8 cellular contexts compared by ENCODE assay signal in genomic region chr3:63911395-63911900, GRCh38. TPM values are rescaled to one million over a fixed set of nuclear protein-coding genes. Genes with fewer than 3 reads are reported as not detected.
A peak's percentile ranks its signal among the peaks of the same experiment; 100 is the strongest.
DNase-seq lines count a peak whose midpoint lies in the region; ATAC-seq and TF ChIP-seq lines count a peak whose summit lies in the region.

No MANE protein-coding gene starts in this region.

- ATAC-seq in GM19351 (IDR thresholded peaks at IDR 0.05; ENCODE audit: unreplicated experiment): peak; percentile 8
- ATAC-seq in PC-3: peak; percentile 21; the same call in 1 of the 2 replicates
- no peak for ATAC-seq in GM21390 (IDR thresholded peaks at IDR 0.05; ENCODE audit: unreplicated experiment)
- ATAC-seq in GM19452 (IDR thresholded peaks at IDR 0.05; ENCODE audit: unreplicated experiment): no peak

- H3K4me3 ChIP-seq in AG09309 (ENCODE audit: control insufficient read depth, low read depth, low read length) (peak overlapping the region; percentile 79), PC-3 (ENCODE audit: low read length) (peak overlapping the region; percentile 71), parathyroid adenoma (ENCODE audit: low read depth, low read length) (peak overlapping the region; percentile 61)

- POLR2A ChIA-PET in PC-3 (lab: Charles Lee; ENCODE audit: unreplicated experiment): interaction anchor here (0.6 to 0.7 kb wide), 2 partner anchors 39 to 919 kb away, joined by 3 read pairs; no protein-coding TSS in a partner anchor

- H3K4me2 ChIP-seq in PC-3 (ENCODE audit: low read length) (peak overlapping the region; percentile 88), parathyroid adenoma (ENCODE audit: low read length) (peak overlapping the region; percentile 88)

- BruUV-seq in PC-3 (replicated peaks; lab: Mats Ljungman, UMichigan): TSS peak; percentile 85

- H3K9me2 ChIP-seq in PC-3 (replicated peaks; ENCODE audit: low read length): no peaks in the 10 kb centered on the region

- H3K9me3 ChIP-seq in PC-3 (ENCODE audit: low read length) (no peaks in the 10 kb centered on the region), parathyroid adenoma (ENCODE audit: control insufficient read depth, low read length) (no peaks in the 10 kb centered on the region)

- no peak for DNase-seq in AG09309 (ENCODE audit: low read depth)
- DNase-seq in PC-3: no peak
- DNase-seq in epithelial cell of prostate (ENCODE audit: low read depth, low spot score): no peak
- no peak for DNase-seq in glomerular visceral epithelial cell (ENCODE audit: extremely low spot score)

- H2AFZ ChIP-seq in PC-3 (ENCODE audit: low read length) (peak overlapping the region; percentile 38; the same call in 1 of the 2 replicates), parathyroid adenoma (peak overlapping the region; percentile 73)

- H3K79me2 ChIP-seq in PC-3 (ENCODE audit: low read length) (peaks cover 46% of the 10 kb centered on the region), parathyroid adenoma (peaks cover 3% of the 10 kb centered on the region)

- intact Hi-C loops in PC-3 (cut with micrococcal nuclease): loop anchor here (5.0 to 10.0 kb wide), 3 partner anchors 49 to 89 kb away; partner anchors contain the start of genes ATXN7 and THOC7

- H3K9ac ChIP-seq in PC-3 (ENCODE audit: low read length) (peak overlapping the region; percentile 85), parathyroid adenoma (no peak overlapping the region)

- CTCF ChIA-PET in PC-3 (lab: Charles Lee): no interaction called here

- no peaks in the 10 kb centered on the region for H3K27me3 ChIP-seq in PC-3 (ENCODE audit: low read length)
- H3K27me3 ChIP-seq in parathyroid adenoma (ENCODE audit: control insufficient read depth, insufficient read depth, low read length): no peaks in the 10 kb centered on the region

- peaks cover 4% of the 10 kb centered on the region; the same call in 1 of the 2 replicates for H4K20me1 ChIP-seq in PC-3 (ENCODE audit: low read length)

- TF ChIP-seq CTCF in AG09309 (IDR thresholded peaks at IDR 0.05; ENCODE audit: control insufficient read depth, insufficient read depth, low read depth, low read length, missing control alignments): no peak
- no peak for TF ChIP-seq CTCF in PC-3 (conservative IDR thresholded peaks at IDR 0.05; ENCODE audit: low read depth, low read length)
- no peak for TF ChIP-seq CTCF in parathyroid adenoma (IDR thresholded peaks at IDR 0.05)

- H3K27ac ChIP-seq in PC-3 (ENCODE audit: low read length): peak overlapping the region; percentile 78
- H3K27ac ChIP-seq in epithelial cell of prostate: peak overlapping the region; percentile 94
- peak overlapping the region; percentile 68 for H3K27ac ChIP-seq in parathyroid adenoma

- H3K4me1 ChIP-seq in PC-3 (ENCODE audit: insufficient read depth, low read length): peaks cover 22% of the 10 kb centered on the region
- peaks cover 14% of the 10 kb centered on the region for H3K4me1 ChIP-seq in parathyroid adenoma

- peaks cover 3% of the 10 kb centered on the region for H3K36me3 ChIP-seq in PC-3 (ENCODE audit: low read depth, low read length)
- H3K36me3 ChIP-seq in parathyroid adenoma (ENCODE audit: control insufficient read depth, insufficient read depth, low read length): no peaks in the 10 kb centered on the region

- no peaks in the 10 kb centered on the region for H3F3A ChIP-seq in PC-3 (ENCODE audit: low read length, unreplicated experiment)

RNA-seq across cellular contexts. Expression of gene SCAANT1, which starts 0.7 kb away (rescaled TPM):
- total RNA-seq in PC-3 (2014; rRNA removed): not detected in 2 replicates

RNA-seq across cellular contexts. Expression of gene ATXN7, which starts 47.8 kb away (rescaled TPM):
- total RNA-seq in PC-3 (2014; rRNA removed): 3.6 and 6.3 TPM in 2 replicates

RNA-seq across cellular contexts. Expression of gene THOC7, which starts 47.8 kb away (rescaled TPM):
- 26.7 and 41.8 TPM in 2 replicates for total RNA-seq in PC-3 (2014; rRNA removed)

Comparison
In these comparisons a context has a peak if more than half of its experiments do, and no peak if none do; other contexts are left out.
1. ATAC-seq: peak in GM19351 (single experiment) and PC-3 (single experiment); none in GM21390 (single experiment) and GM19452 (single experiment).
2. Peak in every context shown above with its lines, with median percentiles within 50 percentile points of each other: H3K4me3 ChIP-seq and H3K27ac ChIP-seq.